In the genomic region with DNA sequence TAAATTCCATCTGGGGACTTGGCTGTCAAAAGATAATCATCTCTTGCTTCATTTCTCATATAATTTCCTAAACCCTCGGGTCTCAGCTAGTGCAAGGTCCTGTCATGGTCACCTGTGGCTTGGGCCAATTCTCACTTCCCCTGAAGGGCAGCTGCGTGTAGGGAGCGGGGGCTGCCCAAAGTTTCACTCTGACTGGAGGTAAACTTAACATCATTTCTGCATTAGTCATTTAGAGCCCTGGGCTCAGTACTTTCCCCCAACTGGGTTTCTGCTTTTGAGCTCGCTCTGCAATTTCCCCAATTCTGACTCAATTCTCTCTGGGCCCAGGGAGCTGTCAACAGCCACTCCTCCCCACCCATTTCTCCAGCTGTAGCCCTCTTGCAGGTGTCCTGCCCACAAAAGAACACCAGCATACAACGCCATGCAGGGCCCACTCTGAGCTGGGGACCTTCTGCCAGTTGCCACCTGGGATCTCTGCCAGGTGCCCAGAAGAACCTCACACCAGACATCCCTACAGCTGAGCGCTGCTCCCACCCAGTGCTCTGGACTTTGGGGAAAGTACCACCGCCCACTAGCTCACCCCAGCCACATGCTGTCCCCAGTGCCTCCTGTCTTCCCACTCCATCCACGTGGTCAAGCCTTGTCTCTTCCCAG, we compare ENCODE assay signal across 8 cellular contexts. TPM values are rescaled to one million over a fixed set of nuclear protein-coding genes. Genes with fewer than 3 reads are reported as not detected.
DNase-seq lines count a peak whose midpoint lies in the region; ATAC-seq and TF ChIP-seq lines count a peak whose summit lies in the region.

No MANE protein-coding gene starts in this region.

- peak overlapping the region; percentile 95 to 100 for H3K27ac Mint-ChIP-seq in activated naive CD4-positive, alpha-beta T cell treated with anti-CD3 and anti-CD28 coated beads, Interleukin-2, amount 50 U/mL, for 72 hours

- H3K9me2 ChIP-seq in hepatocyte (replicated peaks; ENCODE audit: insufficient read depth) = no peaks in the 10 kb centered on the region

- no peaks in the 10 kb centered on the region for H3K9me3 Mint-ChIP-seq in activated naive CD4-positive, alpha-beta T cell treated with anti-CD3 and anti-CD28 coated beads, Interleukin-2, amount 50 U/mL, for 72 hours

- H3K9me3 ChIP-seq in right atrium auricular region (no peaks in the 10 kb centered on the region), left lung (no peaks in the 10 kb centered on the region), hepatocyte (ENCODE audit: low read depth) (no peaks in the 10 kb centered on the region)

- H3K27ac ChIP-seq in right atrium auricular region (peak overlapping the region in 1 of 2 donors; percentile 29), left lung (peak overlapping the region; percentile 28 to 90), hepatocyte (no peak overlapping the region)

- H3K36me3 ChIP-seq in right atrium auricular region (no peaks in the 10 kb centered on the region), left lung (no peaks in the 10 kb centered on the region), hepatocyte (replicated peaks; ENCODE audit: insufficient read depth, low read depth) (no peaks in the 10 kb centered on the region)

- H3K79me2 ChIP-seq in hepatocyte = peaks cover 6% of the 10 kb centered on the region

- intact Hi-C loops in Right ventricle myocardium superior (cut with DNase I) = no loop called here
- intact Hi-C loops in left lung (cut with DNase I) = no loop called here

- H3K27me3 ChIP-seq in right atrium auricular region (no peaks in the 10 kb centered on the region), left lung (no peaks in the 10 kb centered on the region), hepatocyte (no peaks in the 10 kb centered on the region)

- no peaks in the 10 kb centered on the region for H4K20me1 ChIP-seq in hepatocyte (ENCODE audit: insufficient read depth, poor library complexity, severe bottlenecking)

- H3K4me3 ChIP-seq in right atrium auricular region = no peak overlapping the region
- H3K4me3 ChIP-seq in left lung = no peak overlapping the region
- H3K4me3 ChIP-seq in hepatocyte = no peak overlapping the region

- WGBS in hepatocyte (ENCODE audit: low lambda C conversion rate, missing lambda C conversion rate) = 83% methylated on average over 8 of the region's 8 CpGs

- peaks cover 6 to 56% of the 10 kb centered on the region in 2 donors for H3K36me3 Mint-ChIP-seq in activated naive CD4-positive, alpha-beta T cell treated with anti-CD3 and anti-CD28 coated beads, Interleukin-2, amount 50 U/mL, for 72 hours

- peak; percentile 57 for DNase-seq in Right ventricle myocardium superior
- no peak for DNase-seq in right atrium auricular region (ENCODE audit: low spot score)
- peak; percentile 88 for DNase-seq in SIG-M5 treated with dmso at 0.1 percent for 504 hours (lab: John Stamatoyannopoulos, UW; ENCODE audit: unreplicated experiment)
- peak; percentile 78 to 91 for DNase-seq in activated naive CD4-positive, alpha-beta T cell treated with anti-CD3 and anti-CD28 coated beads, Interleukin-2, amount 50 U/mL, for 72 hours (ENCODE audit: low spot score in 2 of 2)
- peak in 1 of 2 donors; percentile 72 for DNase-seq in left lung
- DNase-seq in stimulated activated CD8-positive, alpha-beta memory T cell treated with anti-CD3 and anti-CD28 coated beads, Interleukin-4, amount 100 ng/mL, for 48 hours = peak; percentile 76
- DNase-seq in hepatocyte (ENCODE audit: low spot score) = no peak

- H3K4me2 ChIP-seq in hepatocyte = no peak overlapping the region

- no peak for TF ChIP-seq CTCF in right atrium auricular region (IDR thresholded peaks at IDR 0.05)
- no peak for TF ChIP-seq CTCF in left lung (IDR thresholded peaks at IDR 0.05)
- no peak for TF ChIP-seq CTCF in hepatocyte (IDR thresholded peaks at IDR 0.05; ENCODE audit: poor library complexity)

- H3K4me1 ChIP-seq in right atrium auricular region = peaks cover 0 to 49% of the 10 kb centered on the region in 2 donors
- H3K4me1 ChIP-seq in left lung = peaks cover 6 to 69% of the 10 kb centered on the region in 2 donors
- no peaks in the 10 kb centered on the region for H3K4me1 ChIP-seq in hepatocyte (ENCODE audit: insufficient read depth)

- ATAC-seq in Right ventricle myocardium superior (ENCODE audit: poor library complexity) = peak; percentile 74
- ATAC-seq in HG03103 (IDR thresholded peaks at IDR 0.05; ENCODE audit: low read depth, unreplicated experiment) = peak; percentile 64
- peak; percentile 74 to 76 for ATAC-seq in activated naive CD4-positive, alpha-beta T cell treated with anti-CD3 and anti-CD28 coated beads, Interleukin-2, amount 50 U/mL, for 72 hours
- ATAC-seq in left lung = peak; percentile 71

- no peak overlapping the region for H2AFZ ChIP-seq in hepatocyte

RNA-seq across cellular contexts. Expression of a gene that starts 37.9 kb away (rescaled TPM):
- total RNA-seq in Right ventricle myocardium superior (21.8 TPM), right atrium auricular region (10 to 100 TPM; 21.4 to 24.1 TPM), left lung (10 to 100 TPM; 49.3 to 68.5 TPM), hepatocyte (20.0 and 25.3 TPM in 2 replicates)
- 100 to 1,000 TPM in 1 of 2 donors, 10 to 100 TPM in 1; 52.0 to 124 TPM for total RNA-seq in activated naive CD4-positive, alpha-beta T cell treated with anti-CD3 and anti-CD28 coated beads, Interleukin-2, amount 50 U/mL, for 72 hours
- polyA plus RNA-seq in hepatocyte = 6.5 and 11.8 TPM in 2 replicates

Comparison
In these comparisons a context has a peak if more than half of its experiments do, and no peak if none do; other contexts are left out.
1. DNase-seq: peak in Right ventricle myocardium superior (single experiment), SIG-M5 treated with dmso at 0.1 percent for 504 hours (single experiment), activated naive CD4-positive, alpha-beta T cell treated with anti-CD3 and anti-CD28 coated beads, Interleukin-2, amount 50 U/mL, for 72 hours (2 of 2) and stimulated activated CD8-positive, alpha-beta memory T cell treated with anti-CD3 and anti-CD28 coated beads, Interleukin-4, amount 100 ng/mL, for 48 hours (single experiment); none in right atrium auricular region (single experiment) and hepatocyte (single experiment).
2. Peak in every context shown above with its lines, with median percentiles within 50 percentile points of each other: ATAC-seq.